Comparison of ENCODE assay signal across 20 cellular contexts in genomic region chr7:133535308-133535707, GRCh38.
DNase-seq lines count a peak whose midpoint lies in the region; ATAC-seq and TF ChIP-seq lines count a peak whose summit lies in the region.
"Had no signal": no experiment of that assay in that cellular context is flagged by ENCODE, and none has a peak within 500 bp of the region (broad histone marks: within the 10 kb centered on the region; RNA-seq: fewer than 3 reads in every experiment).

No MANE protein-coding gene starts in this region.

- ATAC-seq in activated T-helper 17 cell treated with anti-CD3 and anti-CD28 coated beads, Interleukin-2, amount 50 U/mL, for 72 hours (replicated peaks), result no peak
- ATAC-seq: GM12878, Panc1 had no signal

- no peaks in the 10 kb centered on the region for H3K9me2 ChIP-seq in neural cell (ENCODE audit: insufficient read depth, low read length)

- no peak overlapping the region for H3K4me3 ChIP-seq in AG09309 (ENCODE audit: control insufficient read depth, low read depth, low read length)
- no peak overlapping the region for H3K4me3 ChIP-seq in neural cell (ENCODE audit: low read length)
- no peak overlapping the region for H3K4me3 ChIP-seq in H7 (ENCODE audit: insufficient read depth, low read depth, low read length)
- H3K4me3 ChIP-seq: GM12878 had no signal

- H3K36me3 Mint-ChIP-seq in activated T-helper 17 cell treated with anti-CD3 and anti-CD28 coated beads, Interleukin-2, amount 50 U/mL, for 72 hours (ENCODE audit: low read depth), result no peaks in the 10 kb centered on the region

- peak overlapping the region; percentile 26 for H3K4me2 ChIP-seq in neural cell (ENCODE audit: low read length)

- H3K9me3 ChIP-seq in neural cell (ENCODE audit: low read length), result no peaks in the 10 kb centered on the region
- H3K9me3 ChIP-seq: BE2C had no signal

- H3K36me3 ChIP-seq in neural cell (ENCODE audit: insufficient read depth, low read length), result no peaks in the 10 kb centered on the region
- H3K36me3 ChIP-seq in H7 (replicated peaks; ENCODE audit: control insufficient read depth, insufficient read depth, low read length), result no peaks in the 10 kb centered on the region
- H3K36me3 ChIP-seq: BE2C had no signal

- no peaks in the 10 kb centered on the region for H3K27me3 ChIP-seq in neural cell (ENCODE audit: insufficient read depth, low read depth, low read length)
- H3K27me3 ChIP-seq in H7 (ENCODE audit: control insufficient read depth, insufficient read depth, low read length), result no peaks in the 10 kb centered on the region
- H3K27me3 ChIP-seq: BE2C had no signal

- no peak overlapping the region for H3K4me3 Mint-ChIP-seq in activated T-helper 17 cell treated with anti-CD3 and anti-CD28 coated beads, Interleukin-2, amount 50 U/mL, for 72 hours
- H3K4me3 Mint-ChIP-seq: H9, HFFc6, IgD-negative memory B cell had no signal

- peak overlapping the region; percentile 6 for H3K9ac ChIP-seq in neural cell (ENCODE audit: low read length)

- H4K20me1 ChIP-seq in neural cell (ENCODE audit: insufficient read depth), result no peaks in the 10 kb centered on the region

- H3F3A ChIP-seq in neural cell (ENCODE audit: insufficient read depth, low read length, poor library complexity, severe bottlenecking), result peaks cover 6% of the 10 kb centered on the region

- no peaks in the 10 kb centered on the region for H3K4me1 Mint-ChIP-seq in activated T-helper 17 cell treated with anti-CD3 and anti-CD28 coated beads, Interleukin-2, amount 50 U/mL, for 72 hours

- DNase-seq in AG09309 (ENCODE audit: low read depth) (peak; percentile 4), NCI-H226 (peak; percentile 41), dedifferentiated amniotic fluid mesenchymal stem cell (ENCODE audit: extremely low spot score) (peak; percentile 46), NCI-H2081 (lab: John Stamatoyannopoulos, UW) (no peak), H7 (no peak)
- DNase-seq in activated CD4-positive, CD25-positive, alpha-beta regulatory T cell treated with anti-CD3 and anti-CD28 coated beads, Interleukin-2, amount 50 U/mL, for 72 hours, result no peak
- DNase-seq: BE2C, DMS 273 treated with DMSO at 0.1 percent for 48 hours, DND-41, H9, HFFc6, NCI-H1694 treated with DMSO at 0.1 percent for 48 hours, NCI-H2107, NCI-H748 treated with DMSO at 0.1 percent for 48 hours, SIG-M5 had no signal

- TF ChIP-seq RAD21 in neural cell (conservative IDR thresholded peaks at IDR 0.05), result no peak

- H3K9me3 Mint-ChIP-seq in activated T-helper 17 cell treated with anti-CD3 and anti-CD28 coated beads, Interleukin-2, amount 50 U/mL, for 72 hours, result peaks cover 3% of the 10 kb centered on the region
- H3K9me3 Mint-ChIP-seq: H9, HFFc6 had no signal

- no peak for TF ChIP-seq EP300 in neural cell (conservative IDR thresholded peaks at IDR 0.05; ENCODE audit: poor library complexity, severe bottlenecking)

- no peaks in the 10 kb centered on the region for H3K79me2 ChIP-seq in neural cell (replicated peaks; ENCODE audit: insufficient read depth, low read length)

- H3K27me3 Mint-ChIP-seq in activated T-helper 17 cell treated with anti-CD3 and anti-CD28 coated beads, Interleukin-2, amount 50 U/mL, for 72 hours, result no peaks in the 10 kb centered on the region
- H3K27me3 Mint-ChIP-seq: IgD-negative memory B cell had no signal

- H3K27ac ChIP-seq in neural cell (ENCODE audit: low read length), result peak overlapping the region; percentile 61

- no peak overlapping the region for H3K27ac Mint-ChIP-seq in activated T-helper 17 cell treated with anti-CD3 and anti-CD28 coated beads, Interleukin-2, amount 50 U/mL, for 72 hours
- H3K27ac Mint-ChIP-seq: HFFc6, IgD-negative memory B cell had no signal

- no peak for TF ChIP-seq CTCF in AG09309 (IDR thresholded peaks at IDR 0.05; ENCODE audit: control insufficient read depth, insufficient read depth, low read depth, low read length, missing control alignments)
- no peak for TF ChIP-seq CTCF in neural cell (IDR thresholded peaks at IDR 0.05; ENCODE audit: poor library complexity, severe bottlenecking)

- H2AFZ ChIP-seq in neural cell (ENCODE audit: low read depth, low read length), result no peak overlapping the region

TF ChIP-seq in neural cell, 6 proteins besides CTCF, POLR2A, EP300 and RAD21:
- TF ChIP-seq TAF1 (IDR thresholded peaks at IDR 0.05; ENCODE audit: low read depth) (no peak), EZH2 (IDR thresholded peaks at IDR 0.05; ENCODE audit: borderline replicate concordance, insufficient read depth, low read length, poor library complexity, severe bottlenecking) (no peak), REST (IDR thresholded peaks at IDR 0.05; ENCODE audit: borderline replicate concordance) (no peak)

Comparison
In these comparisons a context has a peak if more than half of its experiments do, and no peak if none do; other contexts are left out.
1. DNase-seq: peak in AG09309 (single experiment), NCI-H226 (single experiment) and dedifferentiated amniotic fluid mesenchymal stem cell (single experiment); none in NCI-H2081 (0 of 2), activated CD4-positive, CD25-positive, alpha-beta regulatory T cell treated with anti-CD3 and anti-CD28 coated beads, Interleukin-2, amount 50 U/mL, for 72 hours (single experiment) and H7 (single experiment).